Comparison of ENCODE assay signal across 22 cellular contexts in genomic region chr20:10051185-10051584, GRCh38. TPM values are rescaled to one million over a fixed set of nuclear protein-coding genes. Genes with fewer than 3 reads are reported as not detected.
A peak's percentile ranks its signal among the peaks of the same experiment; 100 is the strongest.
DNase-seq lines count a peak whose midpoint lies in the region; ATAC-seq, FAIRE-seq and TF ChIP-seq lines count a peak whose summit lies in the region.
"Had no signal": no experiment of that assay in that cellular context is flagged by ENCODE, and none has a peak within 500 bp of the region (broad histone marks: within the 10 kb centered on the region; RNA-seq: fewer than 3 reads in every experiment).

No MANE protein-coding gene starts in this region.

- no TSS peak for BruUV-seq in K562 (replicated peaks; lab: Mats Ljungman, UMichigan)

- no peak overlapping the region for H3K27ac ChIP-seq in A549
- no peak overlapping the region for H3K27ac ChIP-seq in K562 (ENCODE audit: extremely low read depth, low read depth, low read length)
- no peak overlapping the region for H3K27ac ChIP-seq in small intestine (ENCODE audit: low read depth in 1 of 2, low read length in 1 of 2)
- H3K27ac ChIP-seq in adrenal gland, result no peak overlapping the region
- H3K27ac ChIP-seq: BLaER1 treated with 17β-estradiol and CSF1 and Interleukin-3, amounts not matched to agents 10 nM and 100 nM; C4-2B had no signal

- DNase-seq in A549 (ENCODE audit: low read depth in 1 of 2, low spot score in 1 of 2) (no peak), K562 (ENCODE audit: extremely low read depth in 1 of 4, low spot score in 3 of 4) (no peak), small intestine (no peak), GM20000 (ENCODE audit: low spot score) (no peak), mesenteric fat pad (ENCODE audit: low spot score) (no peak), adrenal gland (no peak)
- DNase-seq: 8988T; AML-193; Caco-2; Calu3; CD4-positive, alpha-beta T cell; CD8-positive, alpha-beta T cell; DMS79 treated with DMSO at 0.1 percent for 48 hours; GDM1 had no signal

- no peak for TF ChIP-seq EP300 in A549 (IDR thresholded peaks at IDR 0.05)
- TF ChIP-seq EP300 in K562 (IDR thresholded peaks at IDR 0.05; ENCODE audit: low read length), result no peak

- CTCF ChIA-PET in A549 (lab: Yijun Ruan, JAX), result interaction anchor here (1.2 to 1.4 kb wide), 2 partner anchors 19 to 21 kb away, joined by 3 to 4 read pairs; no protein-coding TSS in a partner anchor
- CTCF ChIA-PET in K562 (lab: Yijun Ruan, JAX; ENCODE audit: low intra/inter-chr PET ratio), result no interaction called here

- H3K9me3 ChIP-seq in A549 (no peaks in the 10 kb centered on the region), K562 (replicated peaks; ENCODE audit: control insufficient read depth, insufficient read depth, low read depth, low read length) (no peaks in the 10 kb centered on the region), small intestine (ENCODE audit: control insufficient read depth, low read depth) (no peaks in the 10 kb centered on the region), adrenal gland (replicated peaks in 1 of 3) (no peaks in the 10 kb centered on the region)
- H3K9me3 ChIP-seq: BLaER1 treated with 17β-estradiol and CSF1 and Interleukin-3, amounts not matched to agents 10 nM and 100 nM; Caco-2 had no signal

- H3K4me3 ChIP-seq in A549, result no peak overlapping the region
- H3K4me3 ChIP-seq in K562, result no peak overlapping the region
- no peak overlapping the region for H3K4me3 ChIP-seq in small intestine (ENCODE audit: low read depth in 1 of 2, low read length in 2 of 2)
- no peak overlapping the region for H3K4me3 ChIP-seq in adrenal gland
- H3K4me3 ChIP-seq: BLaER1 treated with 17β-estradiol and CSF1 and Interleukin-3, amounts not matched to agents 10 nM and 100 nM; GM12878 had no signal

- no peaks in the 10 kb centered on the region for H4K20me1 ChIP-seq in K562 (replicated peaks; ENCODE audit: control insufficient read depth, insufficient read depth, low read length)
- H4K20me1 ChIP-seq: BLaER1 treated with 17β-estradiol and CSF1 and Interleukin-3, amounts not matched to agents 10 nM and 100 nM had no signal

- intact Hi-C loops in K562 (cut with micrococcal nuclease) (no loop called here), adrenal gland (cut with DNase I) (no loop called here)

- ATAC-seq in A549 (no peak), K562 (no peak)
- ATAC-seq: CD8-positive, alpha-beta T cell; GM12878 had no signal

- H3K36me3 ChIP-seq in K562 (ENCODE audit: control insufficient read depth, insufficient read depth, low read length) (no peaks in the 10 kb centered on the region), small intestine (ENCODE audit: control insufficient read depth in 2 of 2, insufficient read depth in 2 of 2, low read length in 2 of 2) (peaks cover 0 to 6% of the 10 kb centered on the region in 2 donors), adrenal gland (replicated peaks in 1 of 2) (no peaks in the 10 kb centered on the region)
- H3K36me3 ChIP-seq: BLaER1 treated with 17β-estradiol and CSF1 and Interleukin-3, amounts not matched to agents 10 nM and 100 nM had no signal

- 89% methylated on average over 1 of the region's 1 CpG for WGBS in A549 (ENCODE audit: missing lambda C conversion rate)
- 0% methylated on average over 1 of the region's 1 CpG for WGBS in K562 (ENCODE audit: insufficient coverage, low coverage, missing lambda C conversion rate)
- 48 to 98% (median 95%) methylated on average over 1 of the region's 1 CpG for WGBS in small intestine, 3 donors
- 38 to 92% (median 83%) methylated on average over 1 of the region's 1 CpG for WGBS in adrenal gland, 4 donors

- H3K4me1 ChIP-seq in A549 (no peaks in the 10 kb centered on the region), K562 (replicated peaks in 1 of 2; ENCODE audit: control insufficient read depth in 2 of 2, insufficient read depth in 2 of 2, low read length in 2 of 2) (no peaks in the 10 kb centered on the region), small intestine (ENCODE audit: control insufficient read depth in 2 of 2, insufficient read depth in 1 of 2, low read depth in 1 of 2, low read length in 1 of 2) (no peaks in the 10 kb centered on the region), adrenal gland (replicated peaks in 1 of 2) (no peaks in the 10 kb centered on the region)
- H3K4me1 ChIP-seq: BLaER1 treated with 17β-estradiol and CSF1 and Interleukin-3, amounts not matched to agents 10 nM and 100 nM; Caco-2 had no signal

- H3K9me1 ChIP-seq in K562 (ENCODE audit: control insufficient read depth, insufficient read depth, low read length), result no peaks in the 10 kb centered on the region

- no peak overlapping the region for H2AFZ ChIP-seq in K562 (ENCODE audit: low read depth, low read length)

- no peak overlapping the region for H3K9ac ChIP-seq in K562 (ENCODE audit: insufficient read depth in 1 of 2, low read depth in 2 of 2, low read length in 2 of 2)
- H3K9ac ChIP-seq: BLaER1 treated with 17β-estradiol and CSF1 and Interleukin-3, amounts not matched to agents 10 nM and 100 nM had no signal

- H3K4me2 ChIP-seq in A549, result no peak overlapping the region
- no peak overlapping the region for H3K4me2 ChIP-seq in K562 (ENCODE audit: insufficient read depth, low read length)
- H3K4me2 ChIP-seq: BLaER1 treated with 17β-estradiol and CSF1 and Interleukin-3, amounts not matched to agents 10 nM and 100 nM had no signal

- TF ChIP-seq CTCF in A549 (IDR thresholded peaks at IDR 0.05) (no peak), K562 (IDR thresholded peaks at IDR 0.05 in 2 of 3, conservative IDR thresholded peaks at IDR 0.05 in 1 of 3; ENCODE audit: insufficient read depth in 2 of 3, low read depth in 1 of 3, low read length in 3 of 3) (no peak), GM20000 (IDR thresholded peaks at IDR 0.05; ENCODE audit: extremely low read depth, missing control alignments) (no peak), adrenal gland (IDR thresholded peaks at IDR 0.05) (no peak)

- H3K27me3 ChIP-seq in K562 (ENCODE audit: control insufficient read depth in 2 of 2, insufficient read depth in 2 of 2, low read length in 2 of 2) (no peaks in the 10 kb centered on the region), small intestine (ENCODE audit: control insufficient read depth in 2 of 2, insufficient read depth in 2 of 2, low read length in 2 of 2) (no peaks in the 10 kb centered on the region), adrenal gland (no peaks in the 10 kb centered on the region)
- H3K27me3 ChIP-seq: BLaER1 treated with 17β-estradiol and CSF1 and Interleukin-3, amounts not matched to agents 10 nM and 100 nM had no signal

- FAIRE-seq in A549 (lab: Jason Lieb, UNC) (no peak), G401.6 (lab: Jason Lieb, UNC) (peak; percentile 30), K562 (lab: Jason Lieb, UNC) (no peak), small intestine (lab: Jason Lieb, UNC) (peak; percentile 77)
- FAIRE-seq: A204.1, D721Med, GM12878, GM12892, GM18507 had no signal

- H3K79me2 ChIP-seq in K562 (ENCODE audit: control insufficient read depth, insufficient read depth, low read length), result no peaks in the 10 kb centered on the region

- TF ChIP-seq POLR2A in A549 (IDR thresholded peaks at IDR 0.05; ENCODE audit: low read length) (no peak), K562 (conservative IDR thresholded peaks at IDR 0.05) (no peak), adrenal gland (IDR thresholded peaks at IDR 0.05) (no peak)

- in situ Hi-C loops in K562 (cut with MboI), result no loop called here

- TF ChIP-seq RAD21 in A549 (conservative IDR thresholded peaks at IDR 0.05 in 1 of 2, IDR thresholded peaks at IDR 0.05 in 1 of 2), result no peak
- no peak for TF ChIP-seq RAD21 in K562 (CRISPR knock-in tag; conservative IDR thresholded peaks at IDR 0.05 in 1 of 2, IDR thresholded peaks at IDR 0.05 in 1 of 2)

- POLR2A ChIA-PET in A549 (lab: Yijun Ruan, JAX) (no interaction called here), K562 (lab: Yijun Ruan, JAX) (no interaction called here)

TF ChIP-seq in A549, 52 proteins besides CTCF, POLR2A, EP300 and RAD21 (continues in another document):
- TF ChIP-seq RNF2 (IDR thresholded peaks at IDR 0.05; ENCODE audit: borderline replicate concordance, low read depth), result no peak

TF ChIP-seq in K562, 482 proteins besides CTCF, POLR2A, EP300 and RAD21:
- TF ChIP-seq ZNF507 (tag; conservative IDR thresholded peaks at IDR 0.05) (no peak), MAFF (IDR thresholded peaks at IDR 0.05; ENCODE audit: low read length) (peak; percentile 34; the same call in 1 of the 2 replicates), MAFK (IDR thresholded peaks at IDR 0.05; ENCODE audit: low read length) (0 out of 2 replicates have a peak, but pooled peaks have one; percentile 20), C11orf30 (IDR thresholded peaks at IDR 0.05; ENCODE audit: low read depth) (peak; percentile 38; the same call in 1 of the 2 replicates), ZNF316 (IDR thresholded peaks at IDR 0.05) (peak; percentile 69)

RNA-seq across cellular contexts. Expression of gene ANKEF1, which starts 16.4 kb away (rescaled TPM):
- polyA plus RNA-seq in A549 (2011; rRNA removed) (19.7 and 21.2 TPM in 2 replicates), A549 (2017; fragmentation: RNase III; extraction: RNeasy Plus Mini Kit Qiagen cat#74134 plus additional on column Dnase treatment) (11.5 to 11.8 TPM (median 11.7 TPM) in 3 replicates), K562 (2011; rRNA removed) (0.15 and 2.1 TPM in 2 replicates), K562 (2014; fragmentation: Illumina TruSeq; extraction: Trizol) (1.7 and 1.8 TPM in 2 replicates), K562 (2014; fragmentation: Nextera tagmentation; extraction: Ambion mirVana) (under 1 TPM; 0.35 to 0.45 TPM), K562 (2014; rRNA removed) (1.2 and 1.7 TPM in 2 replicates), small intestine (1 to 10 TPM; 2.2 to 3.0 (median 3.0) TPM), adrenal gland (1 to 10 TPM in 1 of 3 donors, under 1 TPM in 2; 0.61 to 5.0 (median 0.88) TPM)
- polyA plus RNA-seq in A549 (2012; cell fraction: cytosol; rRNA removed), result 4.0 and 4.5 TPM in 2 replicates
- 1.6 and 2.4 TPM in 2 replicates for polyA plus RNA-seq in A549 (2012; cell fraction: nucleus; rRNA removed)
- polyA minus RNA-seq in A549 (2011; rRNA and poly(A)+ RNA removed), result 13.1 and 13.5 TPM in 2 replicates
- total RNA-seq in K562 (2011; cell fraction: chromatin; rRNA removed; ENCODE audit: low replicate concordance), result 0.56 and 0.92 TPM in 2 replicates
- total RNA-seq in K562 (2011; cell fraction: nucleolus; rRNA removed), result 0.33 and 0.39 TPM in 2 replicates
- 0.51 and 1.4 TPM in 2 replicates for total RNA-seq in K562 (2011; cell fraction: nucleoplasm; rRNA removed)
- total RNA-seq in K562 (2014; rRNA removed) (1.7 and 2.4 TPM in 2 replicates), K562 (2014; rRNA removed; fragmentation: Illumina TruSeq; extraction: Trizol) (1.8 and 2.3 TPM in 2 replicates), K562 (2015; rRNA removed; fragmentation: Illumina TruSeq; extraction: Trizol) (1.3 and 1.6 TPM in 2 replicates), K562 (2021) (2.0 TPM in 2 replicates), mesenteric fat pad (4.9 TPM), adrenal gland (1 to 10 TPM; 1.6 to 7.2 (median 3.2) TPM)
- polyA plus RNA-seq in K562 (2011; cell fraction: cytosol; rRNA removed), result 0.07 and 0.37 TPM in 2 replicates
- polyA plus RNA-seq in K562 (2011; cell fraction: nucleus; rRNA removed), result 0.06 and 0.65 TPM in 2 replicates
- polyA plus RNA-seq in K562 (2012), result 1.5 and 1.9 TPM in 2 replicates
- polyA minus RNA-seq in K562 (2011; rRNA and poly(A)+ RNA removed), result 0.21 and 3.7 TPM in 2 replicates
- 1.9 TPM in 1 of 2 replicates, not detected in the other for polyA minus RNA-seq in K562 (2011; cell fraction: cytosol; rRNA and poly(A)+ RNA removed)
- 0.11 and 0.67 TPM in 2 replicates for polyA minus RNA-seq in K562 (2011; cell fraction: nucleus; rRNA and poly(A)+ RNA removed)

Comparison
In these comparisons a context has a peak if more than half of its experiments do, and no peak if none do; other contexts are left out.
1. Of the 35 proteins assayed by ChIP-seq in both K562 and A549: peak only in K562: none; only in A549: none; in both: MAFK; in neither: 34.